ENCODE assay signal across 11 cellular contexts in genomic region chr3:172982731-172983364, GRCh38.
A peak's percentile ranks its signal among the peaks of the same experiment; 100 is the strongest.
DNase-seq lines count a peak whose midpoint lies in the region; ATAC-seq and TF ChIP-seq lines count a peak whose summit lies in the region.
"Had no signal": no experiment of that assay in that cellular context is flagged by ENCODE, and none has a peak within 500 bp of the region (broad histone marks: within the 10 kb centered on the region; RNA-seq: fewer than 3 reads in every experiment).

No MANE protein-coding gene starts in this region.

- no peaks in the 10 kb centered on the region for H3K27me3 ChIP-seq in endodermal cell (ENCODE audit: control insufficient read depth, insufficient read depth, low read length, poor library complexity, severe bottlenecking)

- no peak overlapping the region for H3K4me3 ChIP-seq in endodermal cell (ENCODE audit: low read length)

- no peak overlapping the region for H3K4me3 Mint-ChIP-seq in endodermal cell
- no peak overlapping the region for H3K4me3 Mint-ChIP-seq in stimulated activated naive B cell treated with anti-CD40 and anti-IgM and Interleukin-4, amounts not matched to agents 10 μg/mL and 1 μg/mL and 100 μg/mL, for 72 hours
- H3K4me3 Mint-ChIP-seq in activated naive CD8-positive, alpha-beta T cell treated with anti-CD3 and anti-CD28 coated beads, Interleukin-2, amount 50 U/mL, for 24 hours, result no peak overlapping the region
- no peak overlapping the region for H3K4me3 Mint-ChIP-seq in activated CD4-positive, alpha-beta T cell treated with anti-CD3 and anti-CD28 coated beads, Interleukin-2, amount 10 ng/mL, durations not matched to agents 7 days and 5 days
- H3K4me3 Mint-ChIP-seq: natural killer cell treated with Interleukin-12 subunit alpha and Interleukin-12 subunit beta and Interleukin-15 and Interleukin-18, amount 100 ng/mL, for 72 hours had no signal

- H3K36me3 Mint-ChIP-seq in endodermal cell (ENCODE audit: low read depth), result no peaks in the 10 kb centered on the region
- no peaks in the 10 kb centered on the region for H3K36me3 Mint-ChIP-seq in stimulated activated naive B cell treated with anti-CD40 and anti-IgM and Interleukin-4, amounts not matched to agents 10 μg/mL and 1 μg/mL and 100 μg/mL, for 72 hours
- no peaks in the 10 kb centered on the region for H3K36me3 Mint-ChIP-seq in activated naive CD8-positive, alpha-beta T cell treated with anti-CD3 and anti-CD28 coated beads, Interleukin-2, amount 50 U/mL, for 24 hours (ENCODE audit: low read depth)
- no peaks in the 10 kb centered on the region for H3K36me3 Mint-ChIP-seq in activated CD4-positive, alpha-beta T cell treated with anti-CD3 and anti-CD28 coated beads, Interleukin-2, amount 10 ng/mL, durations not matched to agents 7 days and 5 days (ENCODE audit: low read depth)
- H3K36me3 Mint-ChIP-seq: natural killer cell treated with Interleukin-12 subunit alpha and Interleukin-12 subunit beta and Interleukin-15 and Interleukin-18, amount 100 ng/mL, for 72 hours had no signal

- POLR2A ChIA-PET in activated CD4-positive, alpha-beta T cell treated with anti-CD3 and anti-CD28 coated beads, Interleukin-2, amount 10 ng/mL, durations not matched to agents 7 days and 5 days (lab: Charles Lee), result no interaction called here

- H3K9ac ChIP-seq in endodermal cell (ENCODE audit: extremely low read depth, low read length, poor library complexity, severe bottlenecking), result no peak overlapping the region

- no peaks in the 10 kb centered on the region for H3K4me1 ChIP-seq in endodermal cell (ENCODE audit: control insufficient read depth, insufficient read depth, low read length)

- TF ChIP-seq CTCF in endodermal cell (conservative IDR thresholded peaks at IDR 0.05), result peak; percentile 41

- H3K27me3 Mint-ChIP-seq in endodermal cell (ENCODE audit: insufficient read depth), result no peaks in the 10 kb centered on the region
- no peaks in the 10 kb centered on the region for H3K27me3 Mint-ChIP-seq in stimulated activated naive B cell treated with anti-CD40 and anti-IgM and Interleukin-4, amounts not matched to agents 10 μg/mL and 1 μg/mL and 100 μg/mL, for 72 hours
- H3K27me3 Mint-ChIP-seq in activated naive CD8-positive, alpha-beta T cell treated with anti-CD3 and anti-CD28 coated beads, Interleukin-2, amount 50 U/mL, for 24 hours, result no peaks in the 10 kb centered on the region
- H3K27me3 Mint-ChIP-seq in activated CD4-positive, alpha-beta T cell treated with anti-CD3 and anti-CD28 coated beads, Interleukin-2, amount 10 ng/mL, durations not matched to agents 7 days and 5 days, result no peaks in the 10 kb centered on the region

- 71 to 84% methylated on average over 2 to 3 of the region's 3 CpGs for WGBS in endodermal cell (ENCODE audit: insufficient coverage in 1 of 2, insufficient read length in 1 of 2), 2 experiments

- H3K36me3 ChIP-seq in endodermal cell (ENCODE audit: control insufficient read depth, insufficient read depth, low read length), result no peaks in the 10 kb centered on the region

- no peak overlapping the region for H3K27ac Mint-ChIP-seq in endodermal cell
- H3K27ac Mint-ChIP-seq in stimulated activated naive B cell treated with anti-CD40 and anti-IgM and Interleukin-4, amounts not matched to agents 10 μg/mL and 1 μg/mL and 100 μg/mL, for 72 hours, result no peak overlapping the region
- H3K27ac Mint-ChIP-seq in activated naive CD8-positive, alpha-beta T cell treated with anti-CD3 and anti-CD28 coated beads, Interleukin-2, amount 50 U/mL, for 24 hours, result no peak overlapping the region
- H3K27ac Mint-ChIP-seq in activated CD4-positive, alpha-beta T cell treated with anti-CD3 and anti-CD28 coated beads, Interleukin-2, amount 10 ng/mL, durations not matched to agents 7 days and 5 days, result no peak overlapping the region
- H3K27ac Mint-ChIP-seq: natural killer cell treated with Interleukin-12 subunit alpha and Interleukin-12 subunit beta and Interleukin-15 and Interleukin-18, amount 100 ng/mL, for 72 hours had no signal

- DNase-seq in NCI-H1694 treated with DMSO at 0.1 percent for 48 hours (lab: John Stamatoyannopoulos, UW), result peak; percentile 40
- no peak for DNase-seq in NCI-H1694 (lab: John Stamatoyannopoulos, UW)
- DNase-seq in NCI-H2227 treated with DMSO at 0.1 percent for 48 hours (lab: John Stamatoyannopoulos, UW), result peak; percentile 37
- DNase-seq in endodermal cell, result no peak
- DNase-seq in renal cortical epithelial cell (ENCODE audit: low read depth), result peak; percentile 9
- DNase-seq in stimulated activated naive B cell treated with anti-CD40 and anti-IgM and Interleukin-4, amounts not matched to agents 10 μg/mL and 1 μg/mL and 100 μg/mL, for 72 hours, result no peak
- DNase-seq in activated naive CD8-positive, alpha-beta T cell treated with anti-CD3 and anti-CD28 coated beads, Interleukin-2, amount 50 U/mL, for 24 hours, result no peak
- DNase-seq in activated CD4-positive, alpha-beta T cell treated with anti-CD3 and anti-CD28 coated beads, Interleukin-2, amount 10 ng/mL, durations not matched to agents 7 days and 5 days, result no peak
- DNase-seq: caudate nucleus; stimulated activated CD4-positive, alpha-beta T cell treated with anti-CD3 and anti-CD28 coated beads, Interleukin-4, amount 100 ng/mL, for 4 hours had no signal

- H3K9me3 ChIP-seq in endodermal cell (ENCODE audit: control insufficient read depth, low read length), result no peaks in the 10 kb centered on the region

- H3K9me3 Mint-ChIP-seq in endodermal cell, result no peaks in the 10 kb centered on the region
- peaks cover 0 to 1% of the 10 kb centered on the region in 2 donors for H3K9me3 Mint-ChIP-seq in stimulated activated naive B cell treated with anti-CD40 and anti-IgM and Interleukin-4, amounts not matched to agents 10 μg/mL and 1 μg/mL and 100 μg/mL, for 72 hours
- H3K9me3 Mint-ChIP-seq in activated naive CD8-positive, alpha-beta T cell treated with anti-CD3 and anti-CD28 coated beads, Interleukin-2, amount 50 U/mL, for 24 hours, result no peaks in the 10 kb centered on the region
- H3K9me3 Mint-ChIP-seq in activated CD4-positive, alpha-beta T cell treated with anti-CD3 and anti-CD28 coated beads, Interleukin-2, amount 10 ng/mL, durations not matched to agents 7 days and 5 days, result no peaks in the 10 kb centered on the region

- CTCF ChIA-PET in activated CD4-positive, alpha-beta T cell treated with anti-CD3 and anti-CD28 coated beads, Interleukin-2, amount 10 ng/mL, durations not matched to agents 7 days and 5 days (lab: Charles Lee), result no interaction called here

- H3K27ac ChIP-seq in endodermal cell (ENCODE audit: low read depth, low read length), result no peak overlapping the region

- no peak for ATAC-seq in stimulated activated naive B cell treated with anti-CD40 and anti-IgM and Interleukin-4, amounts not matched to agents 10 μg/mL and 1 μg/mL and 100 μg/mL, for 72 hours (replicated peaks)
- ATAC-seq in activated naive CD8-positive, alpha-beta T cell treated with anti-CD3 and anti-CD28 coated beads, Interleukin-2, amount 50 U/mL, for 24 hours, result no peak
- ATAC-seq: natural killer cell treated with Interleukin-12 subunit alpha and Interleukin-12 subunit beta and Interleukin-15 and Interleukin-18, amount 100 ng/mL, for 72 hours had no signal

- no peaks in the 10 kb centered on the region for H3K4me1 Mint-ChIP-seq in endodermal cell
- no peaks in the 10 kb centered on the region for H3K4me1 Mint-ChIP-seq in stimulated activated naive B cell treated with anti-CD40 and anti-IgM and Interleukin-4, amounts not matched to agents 10 μg/mL and 1 μg/mL and 100 μg/mL, for 72 hours
- no peaks in the 10 kb centered on the region for H3K4me1 Mint-ChIP-seq in activated naive CD8-positive, alpha-beta T cell treated with anti-CD3 and anti-CD28 coated beads, Interleukin-2, amount 50 U/mL, for 24 hours
- no peaks in the 10 kb centered on the region for H3K4me1 Mint-ChIP-seq in activated CD4-positive, alpha-beta T cell treated with anti-CD3 and anti-CD28 coated beads, Interleukin-2, amount 10 ng/mL, durations not matched to agents 7 days and 5 days

Comparison
In these comparisons a context has a peak if more than half of its experiments do, and no peak if none do; other contexts are left out.
1. DNase-seq: peak in NCI-H1694 treated with DMSO at 0.1 percent for 48 hours (single experiment), NCI-H2227 treated with DMSO at 0.1 percent for 48 hours (single experiment) and renal cortical epithelial cell (single experiment); none in NCI-H1694 (single experiment), endodermal cell (single experiment), stimulated activated naive B cell treated with anti-CD40 and anti-IgM and Interleukin-4, amounts not matched to agents 10 μg/mL and 1 μg/mL and 100 μg/mL, for 72 hours (single experiment), activated naive CD8-positive, alpha-beta T cell treated with anti-CD3 and anti-CD28 coated beads, Interleukin-2, amount 50 U/mL, for 24 hours (single experiment) and activated CD4-positive, alpha-beta T cell treated with anti-CD3 and anti-CD28 coated beads, Interleukin-2, amount 10 ng/mL, durations not matched to agents 7 days and 5 days (single experiment).